Comparison of ENCODE assay signal across 8 cellular contexts in the genomic region with DNA sequence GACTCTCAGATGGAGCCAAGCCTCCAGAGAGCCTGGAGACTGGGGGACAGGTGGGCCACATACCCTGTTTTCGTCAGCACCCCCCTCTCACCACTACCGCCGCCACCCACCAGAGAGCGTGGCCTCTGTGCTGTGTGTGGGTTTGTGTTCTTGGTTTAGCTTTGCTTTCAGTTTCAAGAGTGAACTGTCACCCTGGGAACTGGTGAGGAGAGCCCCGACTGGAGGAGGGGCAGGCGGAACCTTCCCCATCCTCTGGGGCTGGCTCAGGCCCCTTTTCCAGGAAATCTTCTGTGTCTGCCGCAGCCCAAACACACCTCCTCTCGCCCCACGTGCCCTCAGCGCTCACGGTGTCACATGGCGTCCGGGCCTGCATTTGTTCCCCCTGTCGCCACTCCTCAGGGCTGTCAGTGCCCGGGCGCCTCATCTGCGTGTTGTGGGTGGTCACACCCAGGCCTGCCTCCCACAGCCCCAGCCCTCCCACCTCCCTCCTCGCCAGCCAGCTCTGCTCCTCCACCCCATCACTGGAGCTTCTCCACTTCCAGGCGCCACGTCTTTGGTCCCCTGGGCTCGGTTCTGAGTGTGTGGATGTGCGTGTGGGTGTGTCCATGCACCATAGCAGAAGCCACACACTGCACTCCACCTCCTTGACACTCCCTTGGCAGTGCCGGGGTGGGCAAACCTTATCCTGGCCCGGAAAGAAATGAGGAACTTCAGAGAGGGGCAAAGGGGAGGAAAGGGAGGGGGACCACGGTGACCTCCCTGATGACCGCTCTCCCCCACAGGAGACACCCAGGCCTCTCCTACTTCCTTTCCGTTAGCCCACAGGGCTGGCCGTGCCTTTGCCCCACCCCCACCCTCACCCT. TPM values are rescaled to one million over a fixed set of nuclear protein-coding genes. Genes with fewer than 3 reads are reported as not detected.
DNase-seq lines count a peak whose midpoint lies in the region; ATAC-seq and TF ChIP-seq lines count a peak whose summit lies in the region.

No MANE protein-coding gene starts in this region.

- no peak overlapping the region for H3K4me3 ChIP-seq in mucosa of descending colon

- peak overlapping the region; percentile 58 for H3K4me3 Mint-ChIP-seq in activated naive CD4-positive, alpha-beta T cell treated with anti-CD3 and anti-CD28 coated beads, Interleukin-2, amount 10 ng/mL, durations not matched to agents 7 days and 5 days
- H3K4me3 Mint-ChIP-seq in stimulated activated naive CD8-positive, alpha-beta T cell treated with anti-CD3 and anti-CD28 coated beads, Interleukin-15, amount 100 ng/mL, for 72 hours: peak overlapping the region; percentile 71 to 79

- peaks cover 72% of the 10 kb centered on the region for H3K4me1 Mint-ChIP-seq in activated naive CD4-positive, alpha-beta T cell treated with anti-CD3 and anti-CD28 coated beads, Interleukin-2, amount 10 ng/mL, durations not matched to agents 7 days and 5 days
- H3K4me1 Mint-ChIP-seq in stimulated activated naive CD8-positive, alpha-beta T cell treated with anti-CD3 and anti-CD28 coated beads, Interleukin-15, amount 100 ng/mL, for 72 hours: peaks cover 73% of the 10 kb centered on the region

- CTCF ChIA-PET in activated naive CD4-positive, alpha-beta T cell treated with anti-CD3 and anti-CD28 coated beads, Interleukin-2, amount 10 ng/mL, durations not matched to agents 7 days and 5 days (lab: Charles Lee): interaction anchor here (0.8 to 4.5 kb wide), 4 partner anchors 15 to 110 kb away, joined by 3 to 68 read pairs (median 36); no protein-coding TSS in a partner anchor

- H3K27me3 Mint-ChIP-seq in activated naive CD4-positive, alpha-beta T cell treated with anti-CD3 and anti-CD28 coated beads, Interleukin-2, amount 10 ng/mL, durations not matched to agents 7 days and 5 days: no peaks in the 10 kb centered on the region
- H3K27me3 Mint-ChIP-seq in stimulated activated naive CD8-positive, alpha-beta T cell treated with anti-CD3 and anti-CD28 coated beads, Interleukin-15, amount 100 ng/mL, for 72 hours: no peaks in the 10 kb centered on the region

- no peaks in the 10 kb centered on the region for H3K9me3 ChIP-seq in mucosa of descending colon

- peak; percentile 90 for DNase-seq in activated naive CD4-positive, alpha-beta T cell treated with anti-CD3 and anti-CD28 coated beads, Interleukin-2, amount 10 ng/mL, durations not matched to agents 7 days and 5 days
- DNase-seq in mucosa of descending colon: peak; percentile 35 to 79 (median 40)
- DNase-seq in stimulated activated naive CD8-positive, alpha-beta T cell treated with anti-CD3 and anti-CD28 coated beads, Interleukin-15, amount 100 ng/mL, for 72 hours: peak; percentile 76 to 88
- no peak for DNase-seq in NCI-H226
- no peak for DNase-seq in DMS 273 (lab: John Stamatoyannopoulos, UW; ENCODE audit: unreplicated experiment)

- peak overlapping the region; percentile 91 for H3K27ac Mint-ChIP-seq in activated naive CD4-positive, alpha-beta T cell treated with anti-CD3 and anti-CD28 coated beads, Interleukin-2, amount 10 ng/mL, durations not matched to agents 7 days and 5 days
- peak overlapping the region in 1 of 2 donors; percentile 93 for H3K27ac Mint-ChIP-seq in stimulated activated naive CD8-positive, alpha-beta T cell treated with anti-CD3 and anti-CD28 coated beads, Interleukin-15, amount 100 ng/mL, for 72 hours

- peak; percentile 45 for ATAC-seq in GM18499 (IDR thresholded peaks at IDR 0.05; ENCODE audit: insufficient read depth, unreplicated experiment)
- ATAC-seq in HG02798 (IDR thresholded peaks at IDR 0.05; ENCODE audit: poor library complexity, unreplicated experiment): peak; percentile 70
- ATAC-seq in mucosa of descending colon: peak; percentile 61
- ATAC-seq in stimulated activated naive CD8-positive, alpha-beta T cell treated with anti-CD3 and anti-CD28 coated beads, Interleukin-15, amount 100 ng/mL, for 72 hours: peak; percentile 85

- intact Hi-C loops in mucosa of descending colon (cut with DNase I, micrococcal nuclease): no loop called here

- H3K4me1 ChIP-seq in mucosa of descending colon (ENCODE audit: low read depth): no peaks in the 10 kb centered on the region

- 0 out of 2 replicates have a peak, but pooled peaks have one; percentile 18 for TF ChIP-seq POLR2A in Raji (IDR thresholded peaks at IDR 0.05; ENCODE audit: insufficient read depth, low read depth, low read length)

- H3K9me3 Mint-ChIP-seq in activated naive CD4-positive, alpha-beta T cell treated with anti-CD3 and anti-CD28 coated beads, Interleukin-2, amount 10 ng/mL, durations not matched to agents 7 days and 5 days: no peaks in the 10 kb centered on the region
- no peaks in the 10 kb centered on the region for H3K9me3 Mint-ChIP-seq in stimulated activated naive CD8-positive, alpha-beta T cell treated with anti-CD3 and anti-CD28 coated beads, Interleukin-15, amount 100 ng/mL, for 72 hours

- TF ChIP-seq CTCF in mucosa of descending colon (IDR thresholded peaks at IDR 0.05): no peak

- H3K36me3 ChIP-seq in mucosa of descending colon (ENCODE audit: low read depth): no peaks in the 10 kb centered on the region

- H3K36me3 Mint-ChIP-seq in activated naive CD4-positive, alpha-beta T cell treated with anti-CD3 and anti-CD28 coated beads, Interleukin-2, amount 10 ng/mL, durations not matched to agents 7 days and 5 days: peaks cover 10% of the 10 kb centered on the region

RNA-seq across cellular contexts. Expression of a gene that starts 27.8 kb away (rescaled TPM):
- total RNA-seq in mucosa of descending colon: 10 to 100 TPM; 26.3 to 65.0 (median 43.7) TPM

Comparison
In these comparisons a context has a peak if more than half of its experiments do, and no peak if none do; other contexts are left out.
1. DNase-seq: peak in activated naive CD4-positive, alpha-beta T cell treated with anti-CD3 and anti-CD28 coated beads, Interleukin-2, amount 10 ng/mL, durations not matched to agents 7 days and 5 days (single experiment), mucosa of descending colon (3 of 3) and stimulated activated naive CD8-positive, alpha-beta T cell treated with anti-CD3 and anti-CD28 coated beads, Interleukin-15, amount 100 ng/mL, for 72 hours (2 of 2); none in NCI-H226 (single experiment) and DMS 273 (single experiment).
2. Peak in every context shown above with its lines, with median percentiles within 50 percentile points of each other: ATAC-seq.